Comparison of ENCODE assay signal across 1 cellular context in genomic region chr5:163509288-163510040, GRCh38.
TF ChIP-seq lines count a peak whose summit lies in the region.

No MANE protein-coding gene starts in this region.

TF ChIP-seq in HepG2, 621 proteins besides CTCF, POLR2A, EP300 and RAD21 (continued from another document):
- TF ChIP-seq PITX1 (CRISPR knock-in tag; IDR thresholded peaks at IDR 0.05) (no peak), DPF2 (CRISPR knock-in tag; IDR thresholded peaks at IDR 0.05; ENCODE audit: borderline replicate concordance, low read depth) (no peak), KDM5A (IDR thresholded peaks at IDR 0.05; ENCODE audit: borderline replicate concordance, low read length) (no peak)
